18 cellular contexts compared by ENCODE assay signal in genomic region chr9:136511144-136511669, GRCh38. TPM values are rescaled to one million over a fixed set of nuclear protein-coding genes. Genes with fewer than 3 reads are reported as not detected.
DNase-seq lines count a peak whose midpoint lies in the region; ATAC-seq and TF ChIP-seq lines count a peak whose summit lies in the region.
"Had no signal": no experiment of that assay in that cellular context is flagged by ENCODE, and none has a peak within 500 bp of the region (broad histone marks: within the 10 kb centered on the region; RNA-seq: fewer than 3 reads in every experiment).

No MANE protein-coding gene starts in this region.

- intact Hi-C loops in left ventricle myocardium inferior (cut with micrococcal nuclease), result no loop called here
- intact Hi-C loops in Right ventricle myocardium inferior (cut with DNase I), result loop anchor here (2.0 kb wide), 1 partner anchor 30 kb away; no protein-coding TSS in a partner anchor
- intact Hi-C loops in transverse colon (cut with DNase I; ENCODE audit: low total_unique reads), result no loop called here
- intact Hi-C loops in CD8-positive, alpha-beta T cell (cut with DNase I, micrococcal nuclease), result no loop called here

- H3K9me3 ChIP-seq in left ventricle myocardium inferior (replicated peaks) (no peaks in the 10 kb centered on the region), gastroesophageal sphincter (no peaks in the 10 kb centered on the region), transverse colon (no peaks in the 10 kb centered on the region)
- H3K9me3 ChIP-seq in CD8-positive, alpha-beta T cell (ENCODE audit: low read length), result no peaks in the 10 kb centered on the region
- H3K9me3 ChIP-seq: Caco-2 had no signal

- no peaks in the 10 kb centered on the region for H3K27me3 Mint-ChIP-seq in CD8-positive, alpha-beta T cell (ENCODE audit: low read depth)
- H3K27me3 Mint-ChIP-seq: B cell, type B pancreatic cell had no signal

- peaks cover 55% of the 10 kb centered on the region for H3K36me3 Mint-ChIP-seq in CD8-positive, alpha-beta T cell
- H3K36me3 Mint-ChIP-seq: type B pancreatic cell had no signal

- H3K27me3 ChIP-seq in left ventricle myocardium inferior (ENCODE audit: low read depth) (no peaks in the 10 kb centered on the region), gastroesophageal sphincter (no peaks in the 10 kb centered on the region), rectal smooth muscle tissue (ENCODE audit: control insufficient read depth, insufficient read depth, low read length) (no peaks in the 10 kb centered on the region), transverse colon (no peaks in the 10 kb centered on the region)
- H3K27me3 ChIP-seq in CD8-positive, alpha-beta T cell (ENCODE audit: insufficient read depth, low read length), result no peaks in the 10 kb centered on the region

- POLR2A ChIA-PET in CD8-positive, alpha-beta T cell (lab: Charles Lee), result no interaction called here

- TF ChIP-seq POLR2A in gastroesophageal sphincter (IDR thresholded peaks at IDR 0.05) (no peak), transverse colon (IDR thresholded peaks at IDR 0.05) (no peak)

- in situ Hi-C loops in transverse colon (cut with MboI; ENCODE audit: low pct_ligation_motif_present in 1 of 4, low pct_unique_long_range_greater_than_20kb in 1 of 4, low sequenced_read_pairs in 3 of 4), result no loop called here

- H3K9me3 Mint-ChIP-seq in CD8-positive, alpha-beta T cell, result no peaks in the 10 kb centered on the region
- H3K9me3 Mint-ChIP-seq: type B pancreatic cell, WTC11 had no signal

- H3K27ac ChIP-seq in left ventricle myocardium inferior (replicated peaks) (peak overlapping the region; percentile 93), gastroesophageal sphincter (peak overlapping the region in 3 of 4 donors; percentile 74 to 84 (median 80)), rectal smooth muscle tissue (ENCODE audit: low read depth, low read length) (peak overlapping the region; percentile 61), transverse colon (peak overlapping the region; percentile 37 to 70 (median 61))
- no peak overlapping the region for H3K27ac ChIP-seq in CD8-positive, alpha-beta T cell (ENCODE audit: low read depth, low read length)

- no peak for TF ChIP-seq EP300 in gastroesophageal sphincter (IDR thresholded peaks at IDR 0.05)
- TF ChIP-seq EP300 in transverse colon (IDR thresholded peaks at IDR 0.05; ENCODE audit: low read depth), result no peak

- no peak for TF ChIP-seq CTCF in left ventricle myocardium inferior (IDR thresholded peaks at IDR 0.05; ENCODE audit: borderline replicate concordance)
- no peak for TF ChIP-seq CTCF in gastroesophageal sphincter (IDR thresholded peaks at IDR 0.05)
- TF ChIP-seq CTCF in transverse colon (IDR thresholded peaks at IDR 0.05), result no peak
- no peak for TF ChIP-seq CTCF in CD8-positive, alpha-beta T cell (IDR thresholded peaks at IDR 0.05)

- H3K4me3 ChIP-seq in left ventricle myocardium inferior (peak overlapping the region; percentile 51), gastroesophageal sphincter (no peak overlapping the region), rectal smooth muscle tissue (ENCODE audit: low read length) (no peak overlapping the region), transverse colon (no peak overlapping the region)
- no peak overlapping the region for H3K4me3 ChIP-seq in CD8-positive, alpha-beta T cell (ENCODE audit: low read depth, low read length)

- H3K4me3 Mint-ChIP-seq in CD8-positive, alpha-beta T cell, result no peak overlapping the region
- H3K4me3 Mint-ChIP-seq: activated CD8-positive, alpha-beta T cell treated with anti-CD3 and anti-CD28 coated beads, Interleukin-2, amount 10 ng/mL, durations not matched to agents 7 days and 5 days; B cell; type B pancreatic cell; WTC11 had no signal

- peaks cover 86% of the 10 kb centered on the region for H3K36me3 ChIP-seq in left ventricle myocardium inferior
- peaks cover 0 to 100% of the 10 kb centered on the region in 2 donors for H3K36me3 ChIP-seq in gastroesophageal sphincter
- H3K36me3 ChIP-seq in rectal smooth muscle tissue (ENCODE audit: control insufficient read depth, insufficient read depth, low read length), result peaks cover 56% of the 10 kb centered on the region
- peaks cover 0 to 70% (median 14%) of the 10 kb centered on the region in 4 donors for H3K36me3 ChIP-seq in transverse colon
- H3K36me3 ChIP-seq in CD8-positive, alpha-beta T cell (ENCODE audit: insufficient read depth, low read length), result peaks cover 24% of the 10 kb centered on the region

- ATAC-seq in Right ventricle myocardium inferior (no peak), gastroesophageal sphincter (no peak)
- ATAC-seq in CD8-positive, alpha-beta T cell, result no peak
- ATAC-seq: activated CD8-positive, alpha-beta T cell treated with anti-CD3 and anti-CD28 coated beads, Interleukin-2, amount 10 ng/mL, durations not matched to agents 7 days and 5 days; WTC11 had no signal

- no peaks in the 10 kb centered on the region for H3K4me1 Mint-ChIP-seq in CD8-positive, alpha-beta T cell (ENCODE audit: low read depth)
- H3K4me1 Mint-ChIP-seq: B cell, WTC11 had no signal

- no CpG with 5 or more reads among the region's 28 CpGs for WGBS in gastroesophageal sphincter (ENCODE audit: low coverage in 1 of 2), 2 donors
- WGBS in transverse colon (ENCODE audit: low coverage in 1 of 2), 2 donors, result 86% methylated on average over 27 of the region's 28 CpGs; no CpG with 5 or more reads in 1 of the 2 donors

- CTCF ChIA-PET in CD8-positive, alpha-beta T cell (lab: Charles Lee), result no interaction called here

- no peak overlapping the region for H3K9ac ChIP-seq in rectal smooth muscle tissue (ENCODE audit: low read length)

- no peak for DNase-seq in left ventricle myocardium inferior
- no peak for DNase-seq in Right ventricle myocardium inferior (ENCODE audit: missing footprints)
- no peak for DNase-seq in transverse colon
- no peak for DNase-seq in NCI-H510A treated with DMSO at 0.1 percent for 48 hours (lab: John Stamatoyannopoulos, UW)
- no peak for DNase-seq in CD8-positive, alpha-beta T cell
- no peak for DNase-seq in DMS53 treated with DMSO at 0.1 percent for 48 hours (lab: John Stamatoyannopoulos, UW; ENCODE audit: unreplicated experiment)
- DNase-seq: activated CD8-positive, alpha-beta T cell treated with anti-CD3 and anti-CD28 coated beads, Interleukin-2, amount 10 ng/mL, durations not matched to agents 7 days and 5 days; activated gamma-delta T cell treated with Interleukin-2 at 50 U/mL for 16 hours; Caco-2; cortex of kidney; KG1; NCI-H146; T-helper 9 cell had no signal

- H3K4me1 ChIP-seq in left ventricle myocardium inferior (peaks cover 59% of the 10 kb centered on the region), gastroesophageal sphincter (peaks cover 0 to 21% (median 0%) of the 10 kb centered on the region in 3 donors), rectal smooth muscle tissue (ENCODE audit: control insufficient read depth, insufficient read depth, low read length) (no peaks in the 10 kb centered on the region), transverse colon (no peaks in the 10 kb centered on the region)
- H3K4me1 ChIP-seq in CD8-positive, alpha-beta T cell (ENCODE audit: insufficient read depth, low read length), result no peaks in the 10 kb centered on the region
- H3K4me1 ChIP-seq: Caco-2 had no signal

- H3K27ac Mint-ChIP-seq in CD8-positive, alpha-beta T cell, result no peak overlapping the region
- H3K27ac Mint-ChIP-seq: activated CD8-positive, alpha-beta T cell treated with anti-CD3 and anti-CD28 coated beads, Interleukin-2, amount 10 ng/mL, durations not matched to agents 7 days and 5 days; B cell; type B pancreatic cell; WTC11 had no signal

RNA-seq across cellular contexts. Expression of gene SEC16A, which starts 28.4 kb away (rescaled TPM):
- total RNA-seq in left ventricle myocardium inferior (23.4 TPM), Right ventricle myocardium inferior (22.3 TPM), gastroesophageal sphincter (10 to 100 TPM; 35.5 to 71.0 (median 50.5) TPM), transverse colon (10 to 100 TPM; 54.1 to 75.9 (median 65.8) TPM)
- total RNA-seq in CD8-positive, alpha-beta T cell, result 10 to 100 TPM; 81.0 to 83.5 TPM

RNA-seq across cellular contexts. Expression of gene NOTCH1, which starts 34.6 kb away (rescaled TPM):
- total RNA-seq in left ventricle myocardium inferior (17.6 TPM), Right ventricle myocardium inferior (18.7 TPM), gastroesophageal sphincter (10 to 100 TPM; 31.1 to 72.1 (median 44.0) TPM), transverse colon (100 to 1,000 TPM in 2 of 4 donors, 10 to 100 TPM in 2; 48.2 to 154 (median 98.2) TPM)
- 10 to 100 TPM; 29.0 to 30.0 TPM for total RNA-seq in CD8-positive, alpha-beta T cell
